36 cellular contexts compared by ENCODE assay signal in genomic region chr20:1773816-1774215, GRCh38.
"Had no signal": no experiment of that assay in that cellular context is flagged by ENCODE, and none has a peak within 500 bp of the region (broad histone marks: within the 10 kb centered on the region; RNA-seq: fewer than 3 reads in every experiment).

No MANE protein-coding gene starts in this region.

- H3K9me3 ChIP-seq: MG63 had no signal

- H3K36me3 ChIP-seq: MG63 had no signal

- H3K27me3 ChIP-seq: MG63 had no signal

- H3K4me3 ChIP-seq: MG63 had no signal

- DNase-seq: Karpas-422, Kasumi-1, MG63, MM.1S, MV-4-11, NCI-H1048, NCI-H1092, NCI-H1092 treated with DMSO at 0.1 percent for 48 hours, NCI-H1105, NCI-H1105 treated with DMSO at 0.1 percent for 48 hours, NCI-H1417, NCI-H1417 treated with DMSO at 0.1 percent for 48 hours, NCI-H1436, NCI-H1436 treated with DMSO at 0.1 percent for 48 hours, NCI-H146, NCI-H1694, NCI-H1694 treated with DMSO at 0.1 percent for 48 hours, NCI-H187, NCI-H187 treated with DMSO at 0.1 percent for 48 hours, NCI-H1930, NCI-H2029, NCI-H2029 treated with DMSO at 0.1 percent for 48 hours, NCI-H2081, NCI-H2081 treated with DMSO at 0.1 percent for 48 hours, NCI-H2107, NCI-H2171, NCI-H2171 treated with DMSO at 0.1 percent for 48 hours, NCI-H2227 treated with DMSO at 0.1 percent for 48 hours, NCI-H226, NCI-H345, NCI-H446, NCI-H446 treated with DMSO at 0.1 percent for 48 hours, NCI-H510A, NCI-H510A treated with DMSO at 0.1 percent for 48 hours, NCI-H524, NCI-H524 treated with DMSO at 0.1 percent for 48 hours had no signal
